Comparison of ENCODE assay signal across 7 cellular contexts in genomic region chr13:51803422-51804294, GRCh38. TPM values are rescaled to one million over a fixed set of nuclear protein-coding genes. Genes with fewer than 3 reads are reported as not detected.
DNase-seq lines count a peak whose midpoint lies in the region; ATAC-seq lines count a peak whose summit lies in the region.

TSS of gene DHRS12 (minus strand) at chr13:51804163. CDS start at chr13:51799659, 4,504 bp downstream.

- intact Hi-C loops in sciatic nerve (cut with DNase I), result no loop called here

- ATAC-seq in GM18498 (IDR thresholded peaks at IDR 0.05; ENCODE audit: unreplicated experiment) (peak; percentile 91), HG02763 (IDR thresholded peaks at IDR 0.05; ENCODE audit: unreplicated experiment) (peak; percentile 92), sciatic nerve (peak; percentile 90)

- DNase-seq in NCI-H146 (lab: John Stamatoyannopoulos, UW), result peak; percentile 81
- peak; percentile 83 for DNase-seq in T-helper 9 cell
- peak; percentile 93 for DNase-seq in astrocyte of the hippocampus (ENCODE audit: low read depth, low spot score)
- peak; percentile 80 to 88 for DNase-seq in hippocampal formation (lab: John Stamatoyannopoulos, UW)
- DNase-seq in sciatic nerve (ENCODE audit: low spot score), result peak; percentile 96

RNA-seq across cellular contexts. Expression of gene DHRS12, which starts in this region (rescaled TPM):
- total RNA-seq in sciatic nerve, result 18.8 TPM

Comparison
In these comparisons a context has a peak if more than half of its experiments do, and no peak if none do; other contexts are left out.
1. Peak in every context shown above with its lines: DNase-seq and ATAC-seq.